Comparison of ENCODE assay signal across 8 cellular contexts in the genomic region with DNA sequence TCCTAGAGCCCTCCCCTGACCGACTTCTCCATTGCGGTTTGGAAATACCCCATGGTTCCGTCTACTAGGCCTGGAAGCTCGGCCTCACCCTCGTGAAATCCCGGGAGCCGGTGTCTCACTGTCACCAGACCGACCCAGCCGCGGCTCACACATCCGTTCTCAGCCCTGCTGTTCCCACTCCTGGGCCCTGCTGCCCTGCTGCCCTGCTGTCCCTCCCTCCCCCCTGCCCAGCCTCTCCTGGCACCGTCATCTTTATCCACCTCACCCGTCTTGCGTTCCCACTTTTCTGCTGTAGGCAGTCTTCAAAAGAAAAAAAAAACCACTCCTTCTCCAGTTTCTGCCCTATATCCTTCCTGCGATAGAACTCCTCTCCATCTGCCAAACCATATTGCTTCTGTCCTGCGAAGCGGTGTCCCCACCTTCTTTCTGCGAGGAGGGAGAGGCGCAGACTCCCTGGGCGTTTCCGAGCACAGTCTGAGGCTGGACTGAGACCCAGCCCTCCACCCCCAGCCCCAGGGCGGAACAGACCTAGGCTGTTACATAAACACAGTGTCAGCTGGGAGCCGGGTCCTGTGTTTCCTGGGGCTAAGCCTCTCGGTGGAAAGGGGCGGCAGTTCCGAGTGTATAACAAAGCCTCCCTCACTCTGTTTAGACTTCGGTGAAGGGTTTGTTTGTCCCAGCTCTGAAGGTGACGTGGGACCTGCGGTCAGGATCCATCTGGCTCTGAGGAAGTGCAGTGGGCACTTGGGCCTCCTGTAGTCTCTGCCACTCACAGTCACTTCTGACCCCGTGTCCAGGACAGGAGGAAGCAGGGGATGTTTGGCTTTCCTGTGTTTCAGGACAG. TPM values are rescaled to one million over a fixed set of nuclear protein-coding genes. Genes with fewer than 3 reads are reported as not detected.
A peak's percentile ranks its signal among the peaks of the same experiment; 100 is the strongest.
DNase-seq lines count a peak whose midpoint lies in the region; ATAC-seq lines count a peak whose summit lies in the region.

No MANE protein-coding gene starts in this region.

- peak overlapping the region; percentile 73 for H3K4me3 ChIP-seq in MG63

- no peaks in the 10 kb centered on the region for H3K9me3 Mint-ChIP-seq in stimulated activated effector memory CD8-positive, alpha-beta T cell treated with anti-CD3 and anti-CD28 coated beads, Interleukin-12 subunit alpha, Interleukin-12 subunit beta, amount 100 ng/mL, for 72 hours

- DNase-seq in CD1c-positive myeloid dendritic cell (ENCODE audit: extremely low spot score) (peak; percentile 96), MG63 (peak; percentile 48), cerebellar cortex (ENCODE audit: low spot score) (peak; percentile 57), left colon (peak; percentile 53 to 74), NCI-H1694 (lab: John Stamatoyannopoulos, UW) (no peak)
- DNase-seq in stimulated activated effector memory CD8-positive, alpha-beta T cell treated with anti-CD3 and anti-CD28 coated beads, Interleukin-12 subunit alpha, Interleukin-12 subunit beta, amount 100 ng/mL, for 72 hours (ENCODE audit: low spot score in 2 of 2): no peak

- peak overlapping the region; percentile 26 for H3K27ac Mint-ChIP-seq in stimulated activated effector memory CD8-positive, alpha-beta T cell treated with anti-CD3 and anti-CD28 coated beads, Interleukin-12 subunit alpha, Interleukin-12 subunit beta, amount 100 ng/mL, for 72 hours

- no peaks in the 10 kb centered on the region for H3K27me3 ChIP-seq in MG63

- no peaks in the 10 kb centered on the region for H3K9me3 ChIP-seq in MG63

- intact Hi-C loops in left colon (cut with DNase I, micrococcal nuclease): no loop called here

- H3K36me3 ChIP-seq in MG63: peaks cover 8% of the 10 kb centered on the region

- no peak for ATAC-seq in left colon
- no peak for ATAC-seq in stimulated activated effector memory CD8-positive, alpha-beta T cell treated with anti-CD3 and anti-CD28 coated beads, Interleukin-12 subunit alpha, Interleukin-12 subunit beta, amount 100 ng/mL, for 72 hours
- ATAC-seq in GM21529 (IDR thresholded peaks at IDR 0.05; ENCODE audit: unreplicated experiment): no peak
- no peak for ATAC-seq in HG03097 (IDR thresholded peaks at IDR 0.05; ENCODE audit: low FRiP score, unreplicated experiment)

- peak overlapping the region; percentile 43 for H3K4me3 Mint-ChIP-seq in stimulated activated effector memory CD8-positive, alpha-beta T cell treated with anti-CD3 and anti-CD28 coated beads, Interleukin-12 subunit alpha, Interleukin-12 subunit beta, amount 100 ng/mL, for 72 hours

- H3K4me1 Mint-ChIP-seq in stimulated activated effector memory CD8-positive, alpha-beta T cell treated with anti-CD3 and anti-CD28 coated beads, Interleukin-12 subunit alpha, Interleukin-12 subunit beta, amount 100 ng/mL, for 72 hours: peaks cover 35% of the 10 kb centered on the region

- peaks cover 10% of the 10 kb centered on the region for H3K36me3 Mint-ChIP-seq in stimulated activated effector memory CD8-positive, alpha-beta T cell treated with anti-CD3 and anti-CD28 coated beads, Interleukin-12 subunit alpha, Interleukin-12 subunit beta, amount 100 ng/mL, for 72 hours

RNA-seq across cellular contexts. Expression of a gene that starts 2.8 kb away (rescaled TPM):
- 22.5 and 35.1 TPM in 2 replicates for total RNA-seq in MG63 (2014; rRNA removed; shearing (Covaris generic); ENCODE audit: low replicate concordance)
- 10 to 100 TPM; 50.8 to 64.0 TPM for total RNA-seq in left colon

RNA-seq across cellular contexts. Expression of a gene that starts 5.8 kb away (rescaled TPM):
- total RNA-seq in MG63 (2014; rRNA removed; shearing (Covaris generic); ENCODE audit: low replicate concordance): 5.2 and 32.9 TPM in 2 replicates
- 10 to 100 TPM; 72.4 to 80.7 TPM for total RNA-seq in left colon

RNA-seq across cellular contexts. Expression of a gene that starts 8.5 kb away (rescaled TPM):
- 47.5 and 71.5 TPM in 2 replicates for total RNA-seq in MG63 (2014; rRNA removed; shearing (Covaris generic); ENCODE audit: low replicate concordance)
- total RNA-seq in left colon: 100 to 1,000 TPM in 1 of 2 donors, 10 to 100 TPM in 1; 82.0 to 108 TPM

RNA-seq across cellular contexts. Expression of a gene that starts 29.7 kb away (rescaled TPM):
- 38.6 and 81.5 TPM in 2 replicates for total RNA-seq in MG63 (2014; rRNA removed; shearing (Covaris generic); ENCODE audit: low replicate concordance)
- 10 to 100 TPM; 76.7 to 97.4 TPM for total RNA-seq in left colon

RNA-seq across cellular contexts. Expression of a gene that starts 31.4 kb away (rescaled TPM):
- 11.0 and 21.7 TPM in 2 replicates for total RNA-seq in MG63 (2014; rRNA removed; shearing (Covaris generic); ENCODE audit: low replicate concordance)
- total RNA-seq in left colon: 10 to 100 TPM; 12.8 to 15.1 TPM

Comparison
In these comparisons a context has a peak if more than half of its experiments do, and no peak if none do; other contexts are left out.
1. DNase-seq: peak in CD1c-positive myeloid dendritic cell (single experiment), MG63 (single experiment), cerebellar cortex (single experiment) and left colon (2 of 2); none in stimulated activated effector memory CD8-positive, alpha-beta T cell treated with anti-CD3 and anti-CD28 coated beads, Interleukin-12 subunit alpha, Interleukin-12 subunit beta, amount 100 ng/mL, for 72 hours (0 of 2) and NCI-H1694 (single experiment).